2 cellular contexts compared by ENCODE assay signal in genomic region chr7:27237735-27238334, GRCh38.
TF ChIP-seq lines count a peak whose summit lies in the region.

No MANE protein-coding gene starts in this region.

TF ChIP-seq in IMR-90, 13 proteins besides CTCF, POLR2A, EP300 and RAD21:
- no peak for TF ChIP-seq NFE2L2 (IDR thresholded peaks at IDR 0.05; ENCODE audit: low read depth, low read length)
- no peak for TF ChIP-seq USF2 (IDR thresholded peaks at IDR 0.05; ENCODE audit: low read depth, low read length)
- TF ChIP-seq, protein P1, sequence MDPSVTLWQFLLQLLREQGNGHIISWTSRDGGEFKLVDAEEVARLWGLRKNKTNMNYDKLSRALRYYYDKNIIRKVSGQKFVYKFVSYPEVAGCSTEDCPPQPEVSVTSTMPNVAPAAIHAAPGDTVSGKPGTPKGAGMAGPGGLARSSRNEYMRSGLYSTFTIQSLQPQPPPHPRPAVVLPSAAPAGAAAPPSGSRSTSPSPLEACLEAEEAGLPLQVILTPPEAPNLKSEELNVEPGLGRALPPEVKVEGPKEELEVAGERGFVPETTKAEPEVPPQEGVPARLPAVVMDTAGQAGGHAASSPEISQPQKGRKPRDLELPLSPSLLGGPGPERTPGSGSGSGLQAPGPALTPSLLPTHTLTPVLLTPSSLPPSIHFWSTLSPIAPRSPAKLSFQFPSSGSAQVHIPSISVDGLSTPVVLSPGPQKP (IDR thresholded peaks at IDR 0.05; ENCODE audit: borderline replicate concordance, low read depth, low read length) = no peak
- TF ChIP-seq MAZ (IDR thresholded peaks at IDR 0.05; ENCODE audit: borderline replicate concordance, low read depth, low read length) = no peak
- TF ChIP-seq FOS (IDR thresholded peaks at IDR 0.05; ENCODE audit: low read depth, low read length) = no peak
- TF ChIP-seq BHLHE40 (IDR thresholded peaks at IDR 0.05; ENCODE audit: low read depth, low read length) = no peak

TF ChIP-seq in K562, 482 proteins besides CTCF, POLR2A, EP300 and RAD21:
- TF ChIP-seq MYBL2 (IDR thresholded peaks at IDR 0.05; ENCODE audit: low read depth) (no peak), MYBL2 (CRISPR knock-in tag; IDR thresholded peaks at IDR 0.05; ENCODE audit: borderline replicate concordance) (no peak), JUNB (CRISPR knock-in tag; conservative IDR thresholded peaks at IDR 0.05) (no peak), NCOR1 (IDR thresholded peaks at IDR 0.05) (no peak), ZFX (CRISPR knock-in tag; IDR thresholded peaks at IDR 0.05) (no peak), ZNF217 (CRISPR knock-in tag; IDR thresholded peaks at IDR 0.05) (no peak), TCF3 (CRISPR knock-in tag; IDR thresholded peaks at IDR 0.05) (no peak), ZNF699 (CRISPR knock-in tag; IDR thresholded peaks at IDR 0.05; ENCODE audit: insufficient replicate concordance) (no peak), L3MBTL2 (IDR thresholded peaks at IDR 0.05) (no peak), NCOA4 (IDR thresholded peaks at IDR 0.05; ENCODE audit: partially characterized antibody) (no peak), POLR2B (IDR thresholded peaks at IDR 0.05; ENCODE audit: low read depth, partially characterized antibody) (no peak), ZNF75A (CRISPR knock-in tag; IDR thresholded peaks at IDR 0.05) (no peak), MIER1 (IDR thresholded peaks at IDR 0.05; ENCODE audit: low read depth) (no peak)
TF ChIP-seq in K562: peak in this region for 0.
